ENCODE assay signal across 1 cellular context in the genomic region with DNA sequence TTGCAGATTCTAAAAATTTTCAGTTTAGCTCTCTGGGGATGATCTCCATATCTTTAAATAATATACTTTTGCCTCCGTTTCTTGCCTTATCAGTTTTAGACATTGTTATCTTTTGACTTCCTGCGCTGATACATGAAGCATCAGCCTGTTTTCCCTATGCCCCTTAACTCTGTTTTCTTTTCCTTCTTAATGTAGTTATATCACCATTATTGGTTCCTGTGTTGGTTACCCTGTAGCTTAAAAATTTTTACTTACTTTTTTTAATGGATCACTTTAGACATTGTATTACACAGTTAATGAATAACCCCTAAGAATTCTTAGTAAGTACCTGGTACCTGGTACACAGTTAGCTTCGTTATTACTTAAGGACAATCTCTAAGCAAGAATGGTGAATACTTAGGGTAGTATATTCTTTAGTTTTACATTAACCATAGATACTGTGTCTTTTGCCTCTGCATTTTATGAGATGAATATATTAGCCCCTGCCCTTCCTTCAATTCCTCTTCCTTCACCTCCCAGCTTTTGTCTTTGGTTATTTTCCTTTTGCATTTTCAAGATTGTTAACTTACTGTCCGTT.
TF ChIP-seq lines count a peak whose summit lies in the region.

No MANE protein-coding gene starts in this region.

TF ChIP-seq in endothelial cell of umbilical vein, 7 proteins besides CTCF, POLR2A, EP300 and RAD21:
- TF ChIP-seq MYC (IDR thresholded peaks at IDR 0.05; ENCODE audit: low read depth, low read length): no peak
- no peak for TF ChIP-seq EZH2 (IDR thresholded peaks at IDR 0.05; ENCODE audit: borderline replicate concordance, low read depth, low read length, severe bottlenecking)
- no peak for TF ChIP-seq FOS (IDR thresholded peaks at IDR 0.05; ENCODE audit: borderline replicate concordance, insufficient read depth, low read length)
- peak; percentile 76 for TF ChIP-seq GATA2 (IDR thresholded peaks at IDR 0.05; ENCODE audit: insufficient read depth, insufficient read length, low read depth, low read length)
- peak; percentile 34 for TF ChIP-seq POLR2AphosphoS5 (IDR thresholded peaks at IDR 0.05; ENCODE audit: insufficient read depth, low read depth, low read length)
- TF ChIP-seq, protein P1, sequence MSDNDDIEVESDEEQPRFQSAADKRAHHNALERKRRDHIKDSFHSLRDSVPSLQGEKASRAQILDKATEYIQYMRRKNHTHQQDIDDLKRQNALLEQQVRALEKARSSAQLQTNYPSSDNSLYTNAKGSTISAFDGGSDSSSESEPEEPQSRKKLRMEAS (IDR thresholded peaks at IDR 0.05; ENCODE audit: insufficient read depth, insufficient read length): no peak
- no peak for TF ChIP-seq JUN (IDR thresholded peaks at IDR 0.05; ENCODE audit: borderline replicate concordance, insufficient read depth, insufficient read length, low read depth)
